In the genomic region with DNA sequence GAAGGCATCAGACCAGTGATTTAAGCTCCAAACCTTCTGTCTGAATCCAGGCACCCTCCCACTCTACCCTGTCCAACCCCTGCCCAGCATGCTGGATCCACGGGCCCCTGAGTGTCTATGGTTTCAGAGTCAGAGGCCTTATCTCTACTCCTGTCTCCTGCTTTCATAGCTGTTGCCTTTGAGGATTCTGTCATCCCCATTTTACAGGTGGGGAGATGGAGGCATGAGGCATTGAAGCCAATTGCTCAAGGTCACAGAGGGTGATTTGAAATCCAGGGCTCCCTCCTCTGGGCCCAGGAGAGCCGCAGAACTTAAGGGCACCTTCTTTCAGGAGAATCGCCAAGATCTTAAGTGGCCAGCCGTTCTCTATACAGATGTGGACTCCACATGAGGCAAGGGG, we compare ENCODE assay signal across 25 cellular contexts. TPM values are rescaled to one million over a fixed set of nuclear protein-coding genes. Genes with fewer than 3 reads are reported as not detected.
"Had no signal": no experiment of that assay in that cellular context is flagged by ENCODE, and none has a peak within 500 bp of the region (broad histone marks: within the 10 kb centered on the region; RNA-seq: fewer than 3 reads in every experiment).

No MANE protein-coding gene starts in this region.

- H3K4me3 Mint-ChIP-seq: activated CD8-positive, alpha-beta T cell treated with anti-CD3 and anti-CD28 coated beads, Interleukin-2, amount 10 ng/mL, durations not matched to agents 7 days and 5 days; activated naive CD8-positive, alpha-beta T cell treated with anti-CD3 and anti-CD28 coated beads, Interleukin-2, amount 10 ng/mL, durations not matched to agents 7 days and 5 days; T-helper 2 cell treated with Interferon-gamma antibody and Interleukin-4, amounts not matched to agents 5 μg/mL and 100 μg/mL, for 36 hours had no signal

- H3K9me3 Mint-ChIP-seq: activated naive CD8-positive, alpha-beta T cell treated with anti-CD3 and anti-CD28 coated beads, Interleukin-2, amount 10 ng/mL, durations not matched to agents 7 days and 5 days; T-helper 2 cell treated with Interferon-gamma antibody and Interleukin-4, amounts not matched to agents 5 μg/mL and 100 μg/mL, for 36 hours had no signal

- ATAC-seq: activated CD8-positive, alpha-beta T cell treated with anti-CD3 and anti-CD28 coated beads, Interleukin-2, amount 10 ng/mL, durations not matched to agents 7 days and 5 days had no signal

- H3K9me3 ChIP-seq: adrenal gland had no signal

- H3K36me3 ChIP-seq: adrenal gland, SJSA1 had no signal

- DNase-seq: activated CD4-positive, alpha-beta T cell treated with anti-CD3 and anti-CD28 coated beads for 48 hours; activated CD4-positive, alpha-beta T cell treated with anti-CD3 and anti-CD28 coated beads, Interleukin-2, amount 50 U/mL, for 4 hours; activated CD4-positive, CD25-positive, alpha-beta regulatory T cell treated with anti-CD3 and anti-CD28 coated beads, Interleukin-2, amount 50 U/mL, for 72 hours; activated CD8-positive, alpha-beta memory T cell treated with anti-CD3 and anti-CD28 coated beads, Interleukin-2, amount 50 U/mL, for 48 hours; activated CD8-positive, alpha-beta T cell treated with anti-CD3 and anti-CD28 coated beads, Interleukin-2, amount 10 ng/mL, durations not matched to agents 7 days and 5 days; activated naive CD4-positive, alpha-beta T cell treated with anti-CD3 and anti-CD28 coated beads, Interleukin-2, amount 50 U/mL, for 16 hours; activated T-cell treated with anti-CD3 and anti-CD28 coated beads, Interleukin-2, amount 50 U/mL, for 1 hour; MM.1S; NCI-H1105; NCI-H1436; NCI-H2029 treated with DMSO at 0.1 percent for 48 hours; NCI-H345; NCI-H510A; NCI-H526 treated with DMSO at 0.1 percent for 48 hours; NCI-H82; SHP77; SW 1271 had no signal

- H3K27ac Mint-ChIP-seq: activated CD8-positive, alpha-beta T cell treated with anti-CD3 and anti-CD28 coated beads, Interleukin-2, amount 10 ng/mL, durations not matched to agents 7 days and 5 days; activated naive CD8-positive, alpha-beta T cell treated with anti-CD3 and anti-CD28 coated beads, Interleukin-2, amount 10 ng/mL, durations not matched to agents 7 days and 5 days; T-helper 2 cell treated with Interferon-gamma antibody and Interleukin-4, amounts not matched to agents 5 μg/mL and 100 μg/mL, for 36 hours had no signal

- H3K4me3 ChIP-seq: adrenal gland, SJSA1 had no signal

- H3K27ac ChIP-seq: adrenal gland, SJSA1 had no signal

RNA-seq across cellular contexts. Expression of gene KCNJ4, which starts 3.1 kb away (rescaled TPM):
- total RNA-seq: activated CD8-positive, alpha-beta T cell treated with anti-CD3 and anti-CD28 coated beads, Interleukin-2, amount 10 ng/mL, durations not matched to agents 7 days and 5 days; activated naive CD8-positive, alpha-beta T cell treated with anti-CD3 and anti-CD28 coated beads, Interleukin-2, amount 10 ng/mL, durations not matched to agents 7 days and 5 days; aorta; bronchial epithelial cell; OCI-LY7; SJSA1; T-helper 1 cell treated with Interleukin-12 subunit alpha and Interleukin-12 subunit beta and Interleukin-4 antibody, amounts not matched to agents 30 ng/mL and 1 ng/mL, for 36 hours had no signal
- polyA plus RNA-seq: aorta had no signal

RNA-seq across cellular contexts. Expression of gene KDELR3, which starts 16.0 kb away (rescaled TPM):
- total RNA-seq: OCI-LY7 had no signal
